8 cellular contexts compared by ENCODE assay signal in the genomic region with DNA sequence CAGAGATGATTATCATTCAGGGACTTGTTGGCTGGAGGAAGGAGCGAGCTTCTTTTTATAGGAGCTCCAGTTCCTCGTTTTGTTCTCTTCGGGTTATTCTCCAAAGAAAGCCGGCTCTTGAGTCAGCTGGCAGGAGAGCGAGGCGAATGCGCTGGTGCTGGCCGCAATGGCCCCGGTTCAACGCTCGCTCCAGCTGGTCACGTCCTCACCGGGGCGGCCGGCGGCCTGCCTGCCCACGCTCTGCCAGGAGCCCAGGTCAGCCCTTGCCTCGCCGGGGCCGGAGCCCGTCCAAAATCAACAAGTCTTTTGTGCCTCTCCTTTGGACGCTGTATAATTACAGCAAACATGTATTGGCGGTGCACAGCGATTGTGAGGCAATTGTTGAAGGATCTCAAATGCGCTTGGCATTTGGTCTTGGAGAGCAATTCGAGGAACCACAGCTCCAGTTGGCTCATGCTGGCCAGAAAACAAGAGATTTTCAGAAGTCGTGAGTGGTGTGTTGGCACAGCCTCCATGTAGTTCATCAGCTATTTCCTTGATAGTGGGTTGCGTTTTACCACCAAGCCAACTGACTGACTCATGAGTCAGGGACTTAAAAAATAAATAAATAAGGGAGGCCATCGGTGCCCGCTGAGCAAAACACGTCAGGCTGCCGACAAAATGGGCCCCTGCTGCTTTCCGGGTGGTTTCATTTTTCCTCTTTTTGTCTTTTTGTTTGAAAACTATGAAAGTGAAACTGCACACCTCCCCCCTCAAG.
DNase-seq lines count a peak whose midpoint lies in the region; ATAC-seq and TF ChIP-seq lines count a peak whose summit lies in the region.

No MANE protein-coding gene starts in this region.

- H3K27ac Mint-ChIP-seq in activated CD8-positive, alpha-beta T cell treated with anti-CD3 and anti-CD28 coated beads, Interleukin-2, amount 10 ng/mL, durations not matched to agents 7 days and 5 days: peak overlapping the region; percentile 30

- DNase-seq in CD1c-positive myeloid dendritic cell (ENCODE audit: extremely low spot score) (peak; percentile 68), MG63 (peak; percentile 100), fibroblast of villous mesenchyme (ENCODE audit: low read depth) (peak; percentile 83), prostate gland (ENCODE audit: low spot score) (peak; percentile 92), NCI-H1436 (lab: John Stamatoyannopoulos, UW) (no peak)
- DNase-seq in activated CD8-positive, alpha-beta T cell treated with anti-CD3 and anti-CD28 coated beads, Interleukin-2, amount 10 ng/mL, durations not matched to agents 7 days and 5 days: peak; percentile 68

- TF ChIP-seq CTCF in fibroblast of villous mesenchyme (IDR thresholded peaks at IDR 0.05; ENCODE audit: insufficient read depth, low read depth, low read length): no peak
- peak in 1 of 4 experiments; percentile 13 for TF ChIP-seq CTCF in prostate gland (IDR thresholded peaks at IDR 0.05)

- WGBS in prostate gland: under 1% methylated on average over 32 of the region's 33 CpGs

- peak overlapping the region; percentile 44 for H3K4me3 Mint-ChIP-seq in activated CD8-positive, alpha-beta T cell treated with anti-CD3 and anti-CD28 coated beads, Interleukin-2, amount 10 ng/mL, durations not matched to agents 7 days and 5 days

- H3K4me1 Mint-ChIP-seq in activated CD8-positive, alpha-beta T cell treated with anti-CD3 and anti-CD28 coated beads, Interleukin-2, amount 10 ng/mL, durations not matched to agents 7 days and 5 days (ENCODE audit: low read depth): peaks cover 45% of the 10 kb centered on the region

- TF ChIP-seq POLR2A in prostate gland (IDR thresholded peaks at IDR 0.05): peak; percentile 27

- H3K4me3 ChIP-seq in MG63 (peak overlapping the region; percentile 14), fibroblast of villous mesenchyme (ENCODE audit: low read depth, low read length) (no peak overlapping the region), prostate gland (peak overlapping the region in 1 of 2 donors; percentile 2)

- H3K36me3 Mint-ChIP-seq in activated CD8-positive, alpha-beta T cell treated with anti-CD3 and anti-CD28 coated beads, Interleukin-2, amount 10 ng/mL, durations not matched to agents 7 days and 5 days (ENCODE audit: low read depth): no peaks in the 10 kb centered on the region

- H3K9me3 Mint-ChIP-seq in activated CD8-positive, alpha-beta T cell treated with anti-CD3 and anti-CD28 coated beads, Interleukin-2, amount 10 ng/mL, durations not matched to agents 7 days and 5 days (ENCODE audit: insufficient read depth): no peaks in the 10 kb centered on the region

- peak; percentile 61 for ATAC-seq in activated CD8-positive, alpha-beta T cell treated with anti-CD3 and anti-CD28 coated beads, Interleukin-2, amount 10 ng/mL, durations not matched to agents 7 days and 5 days
- ATAC-seq in HG03378 (IDR thresholded peaks at IDR 0.05; ENCODE audit: unreplicated experiment): no peak
- no peak for ATAC-seq in HG02840 (IDR thresholded peaks at IDR 0.05; ENCODE audit: low FRiP score, unreplicated experiment)

- peaks cover 69% of the 10 kb centered on the region for H3K27me3 Mint-ChIP-seq in activated CD8-positive, alpha-beta T cell treated with anti-CD3 and anti-CD28 coated beads, Interleukin-2, amount 10 ng/mL, durations not matched to agents 7 days and 5 days (ENCODE audit: low read depth)

- POLR2A ChIA-PET in activated CD8-positive, alpha-beta T cell treated with anti-CD3 and anti-CD28 coated beads, Interleukin-2, amount 10 ng/mL, durations not matched to agents 7 days and 5 days (lab: Charles Lee): interaction anchor here (1.2 kb wide), 1 partner anchor 60 kb away, joined by 4 read pairs; no protein-coding TSS in a partner anchor

- H3K27ac ChIP-seq in prostate gland: peak overlapping the region; percentile 67 to 71

- peaks cover 3% of the 10 kb centered on the region for H3K4me1 ChIP-seq in prostate gland (replicated peaks)

- H3K9me3 ChIP-seq in MG63 (no peaks in the 10 kb centered on the region), prostate gland (no peaks in the 10 kb centered on the region)

- H3K36me3 ChIP-seq in MG63: no peaks in the 10 kb centered on the region
- H3K36me3 ChIP-seq in prostate gland: no peaks in the 10 kb centered on the region

- CTCF ChIA-PET in activated CD8-positive, alpha-beta T cell treated with anti-CD3 and anti-CD28 coated beads, Interleukin-2, amount 10 ng/mL, durations not matched to agents 7 days and 5 days (lab: Charles Lee): interaction anchor here (0.7 to 2.9 kb wide), 11 partner anchors 9 to 1012 kb away, joined by 3 to 29 read pairs (median 3); partner anchors contain the start of gene TLE3

- intact Hi-C loops in prostate gland (cut with DNase I): loop anchor here (10.0 kb wide), 1 partner anchor 760 kb away; no protein-coding TSS in a partner anchor

- no peaks in the 10 kb centered on the region for H3K27me3 ChIP-seq in MG63
- no peaks in the 10 kb centered on the region for H3K27me3 ChIP-seq in prostate gland (replicated peaks; ENCODE audit: insufficient read depth)
